ENCODE assay signal across 1 cellular context in the genomic region with DNA sequence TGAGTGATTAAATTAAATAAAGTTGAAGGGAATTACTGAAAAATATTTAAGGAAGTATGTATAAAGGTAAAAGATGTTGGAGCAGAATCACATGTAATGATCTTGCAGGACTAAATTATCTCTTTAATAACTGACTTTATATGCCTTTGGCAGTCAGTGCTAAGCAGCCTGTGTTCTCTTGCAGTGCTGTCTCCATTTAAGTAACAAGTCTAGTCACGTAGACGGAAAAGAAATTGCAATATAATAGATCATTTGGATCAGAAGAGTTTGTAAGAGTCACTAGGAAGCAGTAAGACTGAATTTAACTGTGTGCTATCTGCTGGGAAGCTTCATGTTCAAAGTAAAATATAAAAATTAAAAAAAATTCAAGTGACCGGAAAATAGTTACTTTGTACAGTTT.
TF ChIP-seq lines count a peak whose summit lies in the region.

No MANE protein-coding gene starts in this region.

TF ChIP-seq in GM23338, 12 proteins besides CTCF, POLR2A, EP300 and RAD21 (continued from another document):
- no peak for TF ChIP-seq CREB1 (CRISPR knock-in tag; IDR thresholded peaks at IDR 0.05; ENCODE audit: low read depth)
